In genomic region chr17:50201226-50201854, GRCh38 we compare ENCODE assay signal across 8 cellular contexts.
DNase-seq lines count a peak whose midpoint lies in the region; ATAC-seq, FAIRE-seq and TF ChIP-seq lines count a peak whose summit lies in the region.

Gene COL1A1 (minus strand): TSS chr17:50201631. CDS start chr17:50201513, 118 bp downstream.

- no peaks in the 10 kb centered on the region for H3K9me3 ChIP-seq in neuron (ENCODE audit: low read length)

- TF ChIP-seq CTCF in fibroblast of pulmonary artery (IDR thresholded peaks at IDR 0.05; ENCODE audit: low read length, missing control alignments) = no peak

- peaks cover 54% of the 10 kb centered on the region for H3K27me3 ChIP-seq in neuron (ENCODE audit: insufficient read depth, low read length)

- peaks cover 11% of the 10 kb centered on the region for H3K4me1 ChIP-seq in neuron (ENCODE audit: insufficient read depth, low read length)

- H2AFZ ChIP-seq in neuron (ENCODE audit: low read depth, low read length) = no peak within 1 kb of the TSS

- peak; percentile 51 for DNase-seq in T1000 (lab: John Stamatoyannopoulos, UW)
- DNase-seq in fibroblast of pulmonary artery (ENCODE audit: low read depth) = peak; percentile 87
- no peak for DNase-seq in activated CD4-positive, CD25-positive, alpha-beta regulatory T cell treated with anti-CD3 and anti-CD28 coated beads, Interleukin-2, amount 50 U/mL, for 72 hours
- DNase-seq in NCI-H2029 (lab: John Stamatoyannopoulos, UW) = no peak
- DNase-seq in D341Med (ENCODE audit: low spot score) = no peak

- peak; percentile 37 for FAIRE-seq in G401.6 (lab: Jason Lieb, UNC)

- H3K4me3 ChIP-seq in fibroblast of pulmonary artery (replicated peaks; ENCODE audit: low read depth, low read length) (peak within 1 kb of the TSS; percentile 98), neuron (ENCODE audit: low read length) (peak within 1 kb of the TSS; percentile 30)

- no peak for ATAC-seq in GM21390 (IDR thresholded peaks at IDR 0.05; ENCODE audit: unreplicated experiment)

- no peaks in the 10 kb centered on the region for H3K36me3 ChIP-seq in neuron (ENCODE audit: insufficient read depth, low read length)

Comparison
In these comparisons a context has a peak if more than half of its experiments do, and no peak if none do; other contexts are left out.
1. DNase-seq: peak in T1000 (single experiment) and fibroblast of pulmonary artery (single experiment); none in activated CD4-positive, CD25-positive, alpha-beta regulatory T cell treated with anti-CD3 and anti-CD28 coated beads, Interleukin-2, amount 50 U/mL, for 72 hours (single experiment), NCI-H2029 (single experiment) and D341Med (single experiment).